ENCODE assay signal across 13 cellular contexts in the genomic region with DNA sequence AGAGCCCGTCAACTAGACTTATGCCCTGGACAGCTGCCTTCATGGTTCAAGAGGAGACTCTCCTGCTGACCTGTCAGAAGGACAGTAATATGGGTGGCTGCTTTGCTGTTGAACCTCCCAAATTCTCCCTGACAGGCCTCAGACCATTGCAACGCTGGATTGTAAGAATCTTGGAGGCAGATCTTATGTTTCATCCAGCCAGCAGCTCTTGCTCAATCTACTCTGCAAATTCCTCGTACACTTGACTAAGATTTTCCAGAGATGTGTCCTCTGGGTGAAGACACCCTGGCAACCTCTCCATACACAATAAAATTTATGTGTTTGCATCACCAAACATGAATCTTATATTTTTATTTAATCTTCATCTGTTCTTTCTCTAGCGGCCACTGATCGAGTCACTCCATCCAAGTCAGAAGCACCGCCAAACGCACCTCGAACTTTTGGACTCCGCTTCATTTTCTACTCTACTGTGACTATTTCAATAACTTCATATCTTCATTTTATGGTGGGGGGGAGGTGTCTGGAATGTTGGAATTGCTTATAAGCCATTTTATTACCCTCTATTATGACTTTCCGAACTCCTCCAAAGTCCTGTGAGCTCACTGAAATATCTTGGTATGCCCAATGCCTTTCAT.
"Had no signal": no experiment of that assay in that cellular context is flagged by ENCODE, and none has a peak within 500 bp of the region (broad histone marks: within the 10 kb centered on the region; RNA-seq: fewer than 3 reads in every experiment).

No MANE protein-coding gene starts in this region.

- H3K36me3 ChIP-seq: esophagus squamous epithelium, upper lobe of left lung had no signal

- H3K27ac ChIP-seq: esophagus squamous epithelium, SK-N-MC, upper lobe of left lung had no signal

- H3K36me3 Mint-ChIP-seq: naive B cell had no signal

- H3K27ac Mint-ChIP-seq: naive B cell; stimulated activated naive CD8-positive, alpha-beta T cell treated with anti-CD3 and anti-CD28 coated beads, Interleukin-15, Interleukin-2, amounts not matched to agents 100 ng/mL and 50 ng/mL, for 24 hours had no signal

- H3K4me3 Mint-ChIP-seq: naive B cell; stimulated activated naive CD8-positive, alpha-beta T cell treated with anti-CD3 and anti-CD28 coated beads, Interleukin-15, Interleukin-2, amounts not matched to agents 100 ng/mL and 50 ng/mL, for 24 hours had no signal

- H3K27me3 ChIP-seq: esophagus squamous epithelium, upper lobe of left lung had no signal

- H3K4me3 ChIP-seq: esophagus squamous epithelium, SK-N-MC, smooth muscle cell, upper lobe of left lung had no signal

- H3K9me3 ChIP-seq: esophagus squamous epithelium, upper lobe of left lung had no signal

- DNase-seq: activated CD4-positive, alpha-beta T cell treated with anti-CD3 and anti-CD28 coated beads, Interleukin-2, amount 50 U/mL, for 1 hour; activated CD4-positive, CD25-positive, alpha-beta regulatory T cell; activated naive CD4-positive, alpha-beta T cell; anterior cingulate cortex; esophagus squamous epithelium; foreskin fibroblast; glutamatergic neuron; midbrain; naive B cell; upper lobe of left lung had no signal
